Comparison of ENCODE assay signal across 20 cellular contexts in genomic region chr17:81962499-81963441, GRCh38. TPM values are rescaled to one million over a fixed set of nuclear protein-coding genes. Genes with fewer than 3 reads are reported as not detected.
DNase-seq lines count a peak whose midpoint lies in the region; ATAC-seq, FAIRE-seq and TF ChIP-seq lines count a peak whose summit lies in the region.
"Had no signal": no experiment of that assay in that cellular context is flagged by ENCODE, and none has a peak within 500 bp of the region (broad histone marks: within the 10 kb centered on the region; RNA-seq: fewer than 3 reads in every experiment).

No MANE protein-coding gene starts in this region.

- H3K27me3 ChIP-seq in H9 (ENCODE audit: insufficient read depth, low read length) (peaks cover 42% of the 10 kb centered on the region; the same call in 1 of the 2 replicates), K562 (ENCODE audit: control insufficient read depth in 2 of 2, insufficient read depth in 2 of 2, low read length in 2 of 2) (no peaks in the 10 kb centered on the region)
- peaks cover 8% of the 10 kb centered on the region in 2 donors for H3K27me3 ChIP-seq in naive thymus-derived CD4-positive, alpha-beta T cell (ENCODE audit: control insufficient read depth in 2 of 2, insufficient read depth in 2 of 2, low read length in 2 of 2)

- CTCF ChIA-PET in K562 (lab: Yijun Ruan, JAX; ENCODE audit: low intra/inter-chr PET ratio) = interaction anchor here (5.2 kb wide), 1 partner anchor 57 kb away, joined by 103 read pairs; the partner anchor contains the start of genes CENPX and LRRC45
- CTCF ChIA-PET in naive thymus-derived CD4-positive, alpha-beta T cell (lab: Charles Lee) = interaction anchor here (1.1 to 5.7 kb wide), 2 partner anchors 12 to 58 kb away, joined by 3 to 122 read pairs; partner anchors contain the start of genes CENPX and LRRC45

- no peak overlapping the region for H4K91ac ChIP-seq in H9 (ENCODE audit: insufficient read length, low read depth, low read length)

- TF ChIP-seq RAD21 in K562 (CRISPR knock-in tag; conservative IDR thresholded peaks at IDR 0.05 in 1 of 2, IDR thresholded peaks at IDR 0.05 in 1 of 2) = no peak

- in situ Hi-C loops in ACHN (cut with HindIII; ENCODE audit: low pct_ligation_motif_present, low pct_unique_long_range_greater_than_20kb, low sequenced_read_pairs) (no loop called here), K562 (cut with MboI) (no loop called here)

- peak overlapping the region; percentile 33 to 72; a peak in 4 of 5 replicates for H3K4me3 Mint-ChIP-seq in H9
- H3K4me3 Mint-ChIP-seq in naive thymus-derived CD4-positive, alpha-beta T cell = peak overlapping the region in 8 of 10 donors; percentile 36 to 72 (median 58)
- H3K4me3 Mint-ChIP-seq: activated CD8-positive, alpha-beta T cell treated with anti-CD3 and anti-CD28 coated beads for 36 hours; activated T-cell treated with anti-CD3 and anti-CD28 coated beads, Interleukin-2, amount 50 U/mL, for 72 hours had no signal

- intact Hi-C loops in K562 (cut with micrococcal nuclease) = no loop called here
- intact Hi-C loops in naive thymus-derived CD4-positive, alpha-beta T cell (cut with micrococcal nuclease) = no loop called here

- H3K23me2 ChIP-seq in H9 (ENCODE audit: insufficient read length, low read depth, low read length, poor library complexity, severe bottlenecking) = peaks cover 3% of the 10 kb centered on the region

- no TSS peak for BruUV-seq in K562 (replicated peaks; lab: Mats Ljungman, UMichigan)

- no peak overlapping the region for H3K4me3 ChIP-seq in K562
- H3K4me3 ChIP-seq in naive thymus-derived CD4-positive, alpha-beta T cell (ENCODE audit: low read length) = no peak overlapping the region

- no peak overlapping the region for H2BK5ac ChIP-seq in H9 (ENCODE audit: insufficient read length, low read length)

- no peak overlapping the region for H3K14ac ChIP-seq in H9 (ENCODE audit: insufficient read depth, low read length)

- H3K27me3 Mint-ChIP-seq in H9 (ENCODE audit: low read depth) = peaks cover 79% of the 10 kb centered on the region
- H3K27me3 Mint-ChIP-seq in naive thymus-derived CD4-positive, alpha-beta T cell = peaks cover 0 to 44% (median 12%) of the 10 kb centered on the region in 5 donors

- H3K4ac ChIP-seq in H9 (ENCODE audit: low read depth, low read length) = no peak overlapping the region

- H3K36me3 ChIP-seq in K562 (ENCODE audit: control insufficient read depth, insufficient read depth, low read length) = no peaks in the 10 kb centered on the region
- H3K36me3 ChIP-seq in naive thymus-derived CD4-positive, alpha-beta T cell (ENCODE audit: control insufficient read depth in 2 of 3, insufficient read depth in 3 of 3, low read length in 3 of 3) = no peaks in the 10 kb centered on the region
- H3K36me3 ChIP-seq: neutrophil had no signal

- WGBS in H9 (ENCODE audit: extremely low coverage, insufficient read length, low lambda C conversion rate) = no CpG with 5 or more reads among the region's 37 CpGs
- WGBS in K562 (ENCODE audit: insufficient coverage, low coverage, missing lambda C conversion rate) = 73% methylated on average over 29 of the region's 37 CpGs

- no peaks in the 10 kb centered on the region for H3K9me3 ChIP-seq in H9 (ENCODE audit: control insufficient read depth, low read depth, low read length)
- H3K9me3 ChIP-seq in K562 (replicated peaks; ENCODE audit: control insufficient read depth, insufficient read depth, low read depth, low read length) = no peaks in the 10 kb centered on the region
- H3K9me3 ChIP-seq in naive thymus-derived CD4-positive, alpha-beta T cell (ENCODE audit: control insufficient read depth in 2 of 3, low read length in 3 of 3) = no peaks in the 10 kb centered on the region
- H3K9me3 ChIP-seq: neutrophil had no signal

- H3K79me2 ChIP-seq in H9 (ENCODE audit: insufficient read depth, low read length) (no peaks in the 10 kb centered on the region), K562 (ENCODE audit: control insufficient read depth, insufficient read depth, low read length) (peaks cover 20% of the 10 kb centered on the region)

- H2AK5ac ChIP-seq in H9 (ENCODE audit: insufficient read length, low read length) = no peak overlapping the region

- H3K9me1 ChIP-seq in K562 (ENCODE audit: control insufficient read depth, insufficient read depth, low read length) = no peaks in the 10 kb centered on the region

- FAIRE-seq in K562 (lab: Jason Lieb, UNC) = no peak
- FAIRE-seq: colon, endothelial cell of umbilical vein had no signal

- POLR2A ChIA-PET in K562 (lab: Yijun Ruan, JAX) = interaction anchor here (0.6 to 1.4 kb wide), 5 partner anchors 9 to 227 kb away, joined by 3 to 4 read pairs (median 3); no protein-coding TSS in a partner anchor
- POLR2A ChIA-PET in naive thymus-derived CD4-positive, alpha-beta T cell (lab: Charles Lee) = interaction anchor here (0.9 to 4.4 kb wide), 3 partner anchors 14 to 63 kb away, joined by 3 to 29 read pairs (median 4); partner anchors contain the start of genes CENPX and LRRC45

- peaks cover 0 to 4% of the 10 kb centered on the region in 2 experiments; a peak in 1 of 5 replicates for H3K9me3 Mint-ChIP-seq in H9
- no peaks in the 10 kb centered on the region for H3K9me3 Mint-ChIP-seq in naive thymus-derived CD4-positive, alpha-beta T cell
- H3K9me3 Mint-ChIP-seq: activated CD8-positive, alpha-beta T cell treated with anti-CD3 and anti-CD28 coated beads for 36 hours; activated T-cell treated with anti-CD3 and anti-CD28 coated beads, Interleukin-2, amount 50 U/mL, for 72 hours had no signal

- H3K79me1 ChIP-seq in H9 (ENCODE audit: insufficient read depth, low read depth, low read length, poor library complexity, severe bottlenecking) = no peaks in the 10 kb centered on the region

- H2BK120ac ChIP-seq in H9 (ENCODE audit: low read depth, low read length, poor library complexity, severe bottlenecking) = no peak overlapping the region

- no peaks in the 10 kb centered on the region; a peak in 1 of 7 replicates for H3K36me3 Mint-ChIP-seq in H9 (ENCODE audit: insufficient read depth in 1 of 3, low read depth in 3 of 3)
- H3K36me3 Mint-ChIP-seq in naive thymus-derived CD4-positive, alpha-beta T cell = no peaks in the 10 kb centered on the region

- H3K23ac ChIP-seq in H9 (ENCODE audit: insufficient read length, low read depth, low read length) = no peak overlapping the region

- no peak overlapping the region for H3K27ac ChIP-seq in H9 (ENCODE audit: insufficient read length, low read depth, low read length)
- H3K27ac ChIP-seq in K562 (ENCODE audit: extremely low read depth, low read depth, low read length) = no peak overlapping the region
- H3K27ac ChIP-seq in naive thymus-derived CD4-positive, alpha-beta T cell (ENCODE audit: low read depth, low read length) = no peak overlapping the region
- H3K27ac ChIP-seq: foreskin keratinocyte, neutrophil had no signal

- DNase-seq in ACHN = peak; percentile 48
- no peak for DNase-seq in H9
- no peak for DNase-seq in K562 (ENCODE audit: extremely low read depth in 1 of 4, low spot score in 3 of 4)
- DNase-seq in naive thymus-derived CD4-positive, alpha-beta T cell = no peak
- no peak for DNase-seq in NCI-H2227 (lab: John Stamatoyannopoulos, UW; ENCODE audit: unreplicated experiment)
- no peak for DNase-seq in HuH-7.5 (ENCODE audit: low spot score)
- no peak for DNase-seq in NOMO-1 treated with DMSO at 0.1 percent for 48 hours (lab: John Stamatoyannopoulos, UW; ENCODE audit: unreplicated experiment)
- DNase-seq: activated T-cell treated with anti-CD3 and anti-CD28 coated beads, Interleukin-2, amount 50 U/mL, for 72 hours; foreskin keratinocyte; NCI-H1694; OCI-M1 had no signal

- H3K27ac Mint-ChIP-seq in H9 = no peak overlapping the region
- H3K27ac Mint-ChIP-seq in naive thymus-derived CD4-positive, alpha-beta T cell = peak overlapping the region in 1 of 9 donors; percentile 28
- H3K27ac Mint-ChIP-seq: activated CD8-positive, alpha-beta T cell treated with anti-CD3 and anti-CD28 coated beads for 36 hours; activated T-cell treated with anti-CD3 and anti-CD28 coated beads, Interleukin-2, amount 50 U/mL, for 72 hours had no signal

- no peak overlapping the region for H3K18ac ChIP-seq in H9 (ENCODE audit: insufficient read length, low read depth, low read length)

- H3K4me1 Mint-ChIP-seq in H9 = peaks cover 11 to 19% of the 10 kb centered on the region in 2 experiments
- H3K4me1 Mint-ChIP-seq in naive thymus-derived CD4-positive, alpha-beta T cell = peaks cover 0 to 24% (median 5%) of the 10 kb centered on the region in 7 donors

- H3K9ac ChIP-seq in H9 (ENCODE audit: extremely low read depth, insufficient read length, low read length) (no peak overlapping the region), K562 (ENCODE audit: insufficient read depth in 1 of 2, low read depth in 2 of 2, low read length in 2 of 2) (peak overlapping the region in 1 of 2 experiments; percentile 1; a peak in 1 of 4 replicates)

- no peak for TF ChIP-seq POLR2A in K562 (conservative IDR thresholded peaks at IDR 0.05)

- H2BK20ac ChIP-seq in H9 (ENCODE audit: low read depth, low read length, poor library complexity, severe bottlenecking) = no peak overlapping the region

- TF ChIP-seq EP300 in K562 (IDR thresholded peaks at IDR 0.05; ENCODE audit: low read length) = no peak

- no peak for ATAC-seq in K562
- no peak for ATAC-seq in naive thymus-derived CD4-positive, alpha-beta T cell
- ATAC-seq in HG03045 (IDR thresholded peaks at IDR 0.05; ENCODE audit: unreplicated experiment) = no peak
- ATAC-seq: activated CD8-positive, alpha-beta T cell treated with anti-CD3 and anti-CD28 coated beads for 36 hours; activated T-cell treated with anti-CD3 and anti-CD28 coated beads, Interleukin-2, amount 50 U/mL, for 72 hours; foreskin keratinocyte; right cardiac atrium had no signal

- no peak overlapping the region for H2BK15ac ChIP-seq in H9 (ENCODE audit: low read depth, low read length)

- H2AFZ ChIP-seq in H9 (ENCODE audit: low read length) (no peak overlapping the region), K562 (ENCODE audit: low read depth, low read length) (no peak overlapping the region)

- H4K8ac ChIP-seq in H9 (replicated peaks; ENCODE audit: insufficient read length, low read depth, low read length) = no peak overlapping the region

- H4K5ac ChIP-seq in H9 (ENCODE audit: insufficient read length, low read depth, low read length) = no peak overlapping the region

- H3T11ph ChIP-seq in H9 (ENCODE audit: low read length) = no peak overlapping the region

- H4K20me1 ChIP-seq in H9 (ENCODE audit: control insufficient read depth, insufficient read depth, insufficient read length) (no peaks in the 10 kb centered on the region), K562 (replicated peaks; ENCODE audit: control insufficient read depth, insufficient read depth, low read length) (no peaks in the 10 kb centered on the region)

- TF ChIP-seq CTCF in H9 (conservative IDR thresholded peaks at IDR 0.05) = no peak
- no peak for TF ChIP-seq CTCF in K562 (IDR thresholded peaks at IDR 0.05 in 2 of 3, conservative IDR thresholded peaks at IDR 0.05 in 1 of 3; ENCODE audit: insufficient read depth in 2 of 3, low read depth in 1 of 3, low read length in 3 of 3)

- H3K56ac ChIP-seq in H9 (ENCODE audit: insufficient read length, low read depth, low read length) = no peak overlapping the region

- H2BK12ac ChIP-seq in H9 (ENCODE audit: insufficient read length, low read depth, low read length) = no peak overlapping the region

- H3K4me1 ChIP-seq in H9 (ENCODE audit: insufficient read depth, low read length) (peaks cover 2% of the 10 kb centered on the region; the same call in 1 of the 2 replicates), K562 (replicated peaks in 1 of 2; ENCODE audit: control insufficient read depth in 2 of 2, insufficient read depth in 2 of 2, low read length in 2 of 2) (peaks cover 16 to 79% of the 10 kb centered on the region in 2 experiments)
- peaks cover 10 to 16% of the 10 kb centered on the region in 2 donors for H3K4me1 ChIP-seq in naive thymus-derived CD4-positive, alpha-beta T cell (ENCODE audit: control insufficient read depth in 2 of 2, insufficient read depth in 2 of 2, low read length in 2 of 2)
- H3K4me1 ChIP-seq: foreskin keratinocyte had no signal

- no peak overlapping the region for H3K4me2 ChIP-seq in H9 (ENCODE audit: insufficient read depth, insufficient read length, low read length)
- H3K4me2 ChIP-seq in K562 (ENCODE audit: insufficient read depth, low read length) = no peak overlapping the region

RNA-seq across cellular contexts. Expression of gene NOTUM, which starts 1.8 kb away (rescaled TPM):
- total RNA-seq in H9 (2021) (2.0 and 2.1 TPM in 2 replicates), K562 (2014; rRNA removed) (13.9 and 22.5 TPM in 2 replicates), K562 (2014; rRNA removed; fragmentation: Illumina TruSeq; extraction: Trizol) (0.99 and 1.3 TPM in 2 replicates), K562 (2015; rRNA removed; fragmentation: Illumina TruSeq; extraction: Trizol) (4.1 and 4.2 TPM in 2 replicates), K562 (2021) (11.8 and 14.1 TPM in 2 replicates)
- total RNA-seq in K562 (2011; cell fraction: chromatin; rRNA removed; ENCODE audit: low replicate concordance) = 8.4 and 25.5 TPM in 2 replicates
- 25.5 and 27.9 TPM in 2 replicates for total RNA-seq in K562 (2011; cell fraction: nucleolus; rRNA removed)
- total RNA-seq in K562 (2011; cell fraction: nucleoplasm; rRNA removed) = 15.3 and 16.9 TPM in 2 replicates
- polyA plus RNA-seq in K562 (2011; rRNA removed) (4.5 and 6.1 TPM in 2 replicates), K562 (2014; fragmentation: Illumina TruSeq; extraction: Trizol) (1.9 and 5.3 TPM in 2 replicates), K562 (2014; fragmentation: Nextera tagmentation; extraction: Ambion mirVana) (under 1 TPM; 0.03 to 0.17 TPM), K562 (2014; rRNA removed) (13.4 and 14.0 TPM in 2 replicates)
- polyA plus RNA-seq in K562 (2011; cell fraction: cytosol; rRNA removed) = 7.8 and 22.0 TPM in 2 replicates
- 10.3 and 25.0 TPM in 2 replicates for polyA plus RNA-seq in K562 (2011; cell fraction: nucleus; rRNA removed)
- 8.5 and 11.5 TPM in 2 replicates for polyA plus RNA-seq in K562 (2012)
- polyA minus RNA-seq in K562 (2011; rRNA and poly(A)+ RNA removed) = 0.72 and 1.6 TPM in 2 replicates
- 4.7 and 5.6 TPM in 2 replicates for polyA minus RNA-seq in K562 (2011; cell fraction: cytosol; rRNA and poly(A)+ RNA removed)
- 14.7 and 15.2 TPM in 2 replicates for polyA minus RNA-seq in K562 (2011; cell fraction: nucleus; rRNA and poly(A)+ RNA removed)
- under 1 TPM in 1 of 5 experiments, not detected in 4; 0.82 TPM for total RNA-seq in naive thymus-derived CD4-positive, alpha-beta T cell
- polyA plus RNA-seq in naive thymus-derived CD4-positive, alpha-beta T cell = under 1 TPM in 1 of 2 donors, not detected in 1; 0.35 TPM
- total RNA-seq: endothelial cell of umbilical vein, foreskin keratinocyte, right cardiac atrium had no signal
- polyA plus RNA-seq: AG04450, endothelial cell of umbilical vein, foreskin keratinocyte had no signal

RNA-seq across cellular contexts. Expression of gene ASPSCR1, which starts 14.7 kb away (rescaled TPM):
- total RNA-seq in H9 (2021) = 50.9 and 53.1 TPM in 2 replicates
- total RNA-seq in K562 (2011; cell fraction: chromatin; rRNA removed; ENCODE audit: low replicate concordance) = 32.2 and 96.0 TPM in 2 replicates
- total RNA-seq in K562 (2011; cell fraction: nucleolus; rRNA removed) = 68.7 and 87.6 TPM in 2 replicates
- 42.2 and 44.0 TPM in 2 replicates for total RNA-seq in K562 (2011; cell fraction: nucleoplasm; rRNA removed)
- 35.9 and 49.9 TPM in 2 replicates for total RNA-seq in K562 (2014; rRNA removed)
- 5.9 and 7.4 TPM in 2 replicates for total RNA-seq in K562 (2014; rRNA removed; fragmentation: Illumina TruSeq; extraction: Trizol)
- 21.3 and 22.3 TPM in 2 replicates for total RNA-seq in K562 (2015; rRNA removed; fragmentation: Illumina TruSeq; extraction: Trizol)
- 33.4 and 36.9 TPM in 2 replicates for total RNA-seq in K562 (2021)
- polyA plus RNA-seq in K562 (2011; rRNA removed) = 8.6 TPM in 2 replicates
- polyA plus RNA-seq in K562 (2011; cell fraction: cytosol; rRNA removed) = 16.0 and 34.5 TPM in 2 replicates
- 72.4 and 104 TPM in 2 replicates for polyA plus RNA-seq in K562 (2011; cell fraction: nucleus; rRNA removed)
- polyA plus RNA-seq in K562 (2012) = 26.6 and 32.9 TPM in 2 replicates
- polyA plus RNA-seq in K562 (2014; fragmentation: Illumina TruSeq; extraction: Trizol) = 11.6 and 19.2 TPM in 2 replicates
- 1 to 10 TPM in 1 of 2 experiments, under 1 TPM in 1; 0.90 to 2.2 TPM for polyA plus RNA-seq in K562 (2014; fragmentation: Nextera tagmentation; extraction: Ambion mirVana)
- 26.7 and 33.7 TPM in 2 replicates for polyA plus RNA-seq in K562 (2014; rRNA removed)
- polyA minus RNA-seq in K562 (2011; rRNA and poly(A)+ RNA removed) = 1.6 and 6.1 TPM in 2 replicates
- polyA minus RNA-seq in K562 (2011; cell fraction: cytosol; rRNA and poly(A)+ RNA removed) = 16.6 and 18.1 TPM in 2 replicates
- 25.4 and 29.1 TPM in 2 replicates for polyA minus RNA-seq in K562 (2011; cell fraction: nucleus; rRNA and poly(A)+ RNA removed)
- 10 to 100 TPM; 36.4 to 46.7 (median 46.0) TPM for total RNA-seq in naive thymus-derived CD4-positive, alpha-beta T cell
- polyA plus RNA-seq in naive thymus-derived CD4-positive, alpha-beta T cell = 10 to 100 TPM; 24.2 to 36.6 TPM

RNA-seq across cellular contexts. Expression of gene MYADML2, which starts 15.7 kb away (rescaled TPM):
- total RNA-seq in H9 (2021) = 0.13 and 0.22 TPM in 2 replicates
- total RNA-seq in K562 (2011; cell fraction: chromatin; rRNA removed; ENCODE audit: low replicate concordance) = not detected in 2 replicates
- not detected in 2 replicates for total RNA-seq in K562 (2011; cell fraction: nucleolus; rRNA removed)
- not detected in 2 replicates for total RNA-seq in K562 (2011; cell fraction: nucleoplasm; rRNA removed)
- not detected in 2 replicates for total RNA-seq in K562 (2014; rRNA removed)
- total RNA-seq in K562 (2014; rRNA removed; fragmentation: Illumina TruSeq; extraction: Trizol) = not detected in 2 replicates
- not detected in 2 replicates for total RNA-seq in K562 (2015; rRNA removed; fragmentation: Illumina TruSeq; extraction: Trizol)
- not detected in 2 replicates for total RNA-seq in K562 (2021)
- polyA plus RNA-seq in K562 (2011; rRNA removed) = not detected in 2 replicates
- not detected in 2 replicates for polyA plus RNA-seq in K562 (2011; cell fraction: cytosol; rRNA removed)
- polyA plus RNA-seq in K562 (2011; cell fraction: nucleus; rRNA removed) = not detected in 2 replicates
- polyA plus RNA-seq in K562 (2012) = 0.05 and 0.26 TPM in 2 replicates
- polyA plus RNA-seq in K562 (2014; fragmentation: Illumina TruSeq; extraction: Trizol) = not detected in 2 replicates
- polyA plus RNA-seq in K562 (2014; fragmentation: Nextera tagmentation; extraction: Ambion mirVana) = not detected
- polyA plus RNA-seq in K562 (2014; rRNA removed) = not detected in 2 replicates
- polyA minus RNA-seq in K562 (2011; rRNA and poly(A)+ RNA removed) = not detected in 2 replicates
- polyA minus RNA-seq in K562 (2011; cell fraction: cytosol; rRNA and poly(A)+ RNA removed) = not detected in 2 replicates
- polyA minus RNA-seq in K562 (2011; cell fraction: nucleus; rRNA and poly(A)+ RNA removed) = not detected in 2 replicates
- not detected for total RNA-seq in naive thymus-derived CD4-positive, alpha-beta T cell
- polyA plus RNA-seq in naive thymus-derived CD4-positive, alpha-beta T cell = not detected
- total RNA-seq: activated CD8-positive, alpha-beta T cell treated with anti-CD3 and anti-CD28 coated beads for 36 hours; activated T-cell treated with anti-CD3 and anti-CD28 coated beads, Interleukin-2, amount 50 U/mL, for 72 hours; endothelial cell of umbilical vein; foreskin keratinocyte; lung microvascular endothelial cell; NCI-H460 had no signal
- polyA plus RNA-seq: AG04450, endothelial cell of umbilical vein, foreskin keratinocyte had no signal

RNA-seq across cellular contexts. Expression of gene PYCR1, which starts 25.7 kb away (rescaled TPM):
- 111 and 116 TPM in 2 replicates for total RNA-seq in H9 (2021)
- 35.2 and 129 TPM in 2 replicates for total RNA-seq in K562 (2011; cell fraction: chromatin; rRNA removed; ENCODE audit: low replicate concordance)
- 138 and 157 TPM in 2 replicates for total RNA-seq in K562 (2011; cell fraction: nucleolus; rRNA removed)
- total RNA-seq in K562 (2011; cell fraction: nucleoplasm; rRNA removed) = 86.4 and 88.3 TPM in 2 replicates
- 215 and 290 TPM in 2 replicates for total RNA-seq in K562 (2014; rRNA removed)
- 72.4 and 95.4 TPM in 2 replicates for total RNA-seq in K562 (2014; rRNA removed; fragmentation: Illumina TruSeq; extraction: Trizol)
- 120 and 126 TPM in 2 replicates for total RNA-seq in K562 (2015; rRNA removed; fragmentation: Illumina TruSeq; extraction: Trizol)
- total RNA-seq in K562 (2021) = 302 and 328 TPM in 2 replicates
- polyA plus RNA-seq in K562 (2011; rRNA removed) = 188 and 273 TPM in 2 replicates
- polyA plus RNA-seq in K562 (2011; cell fraction: cytosol; rRNA removed) = 301 and 524 TPM in 2 replicates
- polyA plus RNA-seq in K562 (2011; cell fraction: nucleus; rRNA removed) = 256 and 278 TPM in 2 replicates
- polyA plus RNA-seq in K562 (2012) = 283 and 370 TPM in 2 replicates
- 183 and 278 TPM in 2 replicates for polyA plus RNA-seq in K562 (2014; fragmentation: Illumina TruSeq; extraction: Trizol)
- 10 to 100 TPM; 11.7 to 18.6 TPM for polyA plus RNA-seq in K562 (2014; fragmentation: Nextera tagmentation; extraction: Ambion mirVana)
- polyA plus RNA-seq in K562 (2014; rRNA removed) = 270 and 349 TPM in 2 replicates
- 107 and 155 TPM in 2 replicates for polyA minus RNA-seq in K562 (2011; rRNA and poly(A)+ RNA removed)
- 127 and 130 TPM in 2 replicates for polyA minus RNA-seq in K562 (2011; cell fraction: cytosol; rRNA and poly(A)+ RNA removed)
- polyA minus RNA-seq in K562 (2011; cell fraction: nucleus; rRNA and poly(A)+ RNA removed) = 35.5 and 52.4 TPM in 2 replicates
- 10 to 100 TPM in 1 of 5 experiments, 1 to 10 TPM in 4; 1.8 to 31.1 (median 2.3) TPM for total RNA-seq in naive thymus-derived CD4-positive, alpha-beta T cell
- polyA plus RNA-seq in naive thymus-derived CD4-positive, alpha-beta T cell = 1 to 10 TPM; 4.2 to 4.5 TPM

RNA-seq across cellular contexts. Expression of gene MAFG, which starts 35.2 kb away (rescaled TPM):
- total RNA-seq in H9 (2021) = 31.4 and 33.7 TPM in 2 replicates
- total RNA-seq in K562 (2011; cell fraction: chromatin; rRNA removed; ENCODE audit: low replicate concordance) = 86.9 and 142 TPM in 2 replicates
- 78.0 and 85.0 TPM in 2 replicates for total RNA-seq in K562 (2011; cell fraction: nucleolus; rRNA removed)
- total RNA-seq in K562 (2011; cell fraction: nucleoplasm; rRNA removed) = 64.7 and 70.4 TPM in 2 replicates
- total RNA-seq in K562 (2014; rRNA removed) = 27.3 and 30.1 TPM in 2 replicates
- 16.3 and 16.9 TPM in 2 replicates for total RNA-seq in K562 (2014; rRNA removed; fragmentation: Illumina TruSeq; extraction: Trizol)
- total RNA-seq in K562 (2015; rRNA removed; fragmentation: Illumina TruSeq; extraction: Trizol) = 23.6 and 24.9 TPM in 2 replicates
- total RNA-seq in K562 (2021) = 46.7 and 58.1 TPM in 2 replicates
- polyA plus RNA-seq in K562 (2011; rRNA removed) = 22.4 and 31.8 TPM in 2 replicates
- 35.6 and 35.9 TPM in 2 replicates for polyA plus RNA-seq in K562 (2011; cell fraction: cytosol; rRNA removed)
- polyA plus RNA-seq in K562 (2011; cell fraction: nucleus; rRNA removed) = 200 and 206 TPM in 2 replicates
- 32.4 and 47.9 TPM in 2 replicates for polyA plus RNA-seq in K562 (2012)
- 31.2 and 36.3 TPM in 2 replicates for polyA plus RNA-seq in K562 (2014; fragmentation: Illumina TruSeq; extraction: Trizol)
- 1 to 10 TPM; 1.1 to 2.8 TPM for polyA plus RNA-seq in K562 (2014; fragmentation: Nextera tagmentation; extraction: Ambion mirVana)
- polyA plus RNA-seq in K562 (2014; rRNA removed) = 44.8 and 46.7 TPM in 2 replicates
- polyA minus RNA-seq in K562 (2011; rRNA and poly(A)+ RNA removed) = 10.6 and 14.3 TPM in 2 replicates
- polyA minus RNA-seq in K562 (2011; cell fraction: cytosol; rRNA and poly(A)+ RNA removed) = 12.7 and 17.1 TPM in 2 replicates
- polyA minus RNA-seq in K562 (2011; cell fraction: nucleus; rRNA and poly(A)+ RNA removed) = 15.9 and 20.3 TPM in 2 replicates
- 10 to 100 TPM; 12.9 to 28.1 (median 18.1) TPM for total RNA-seq in naive thymus-derived CD4-positive, alpha-beta T cell
- 1 to 10 TPM; 2.4 to 2.6 TPM for polyA plus RNA-seq in naive thymus-derived CD4-positive, alpha-beta T cell
